7 cellular contexts compared by ENCODE assay signal in genomic region chr10:19913987-19914386, GRCh38.
"Had no signal": no experiment of that assay in that cellular context is flagged by ENCODE, and none has a peak within 500 bp of the region (broad histone marks: within the 10 kb centered on the region; RNA-seq: fewer than 3 reads in every experiment).

No MANE protein-coding gene starts in this region.

- H3K27ac ChIP-seq: HL-60, KMS-11 had no signal

- DNase-seq: IMR-90, KBM-7, KG1 had no signal

- H3K27me3 Mint-ChIP-seq: IgD-negative memory B cell had no signal

- FAIRE-seq: HTR-8/SVneo had no signal

- H3K27ac Mint-ChIP-seq: IgD-negative memory B cell had no signal

- H3K9ac ChIP-seq: KMS-11 had no signal

- H3K36me3 Mint-ChIP-seq: IgD-negative memory B cell had no signal

- H3K4me2 ChIP-seq: KMS-11 had no signal

- H3K4me3 Mint-ChIP-seq: IgD-negative memory B cell had no signal
